8 cellular contexts compared by ENCODE assay signal in genomic region chr12:54125950-54126695, GRCh38.
DNase-seq lines count a peak whose midpoint lies in the region; ATAC-seq and TF ChIP-seq lines count a peak whose summit lies in the region.

No MANE protein-coding gene starts in this region.

- intact Hi-C loops in Calu3 (cut with micrococcal nuclease; ENCODE audit: unreplicated experiment), result no loop called here
- intact Hi-C loops in prostate gland (cut with DNase I), result no loop called here

- CTCF ChIA-PET in Calu3 (lab: Charles Lee), result interaction anchor here (0.7 to 1.4 kb wide), 4 partner anchors 9 to 99 kb away, joined by 3 to 10 read pairs (median 6); no protein-coding TSS in a partner anchor
- CTCF ChIA-PET in GM10248 (lab: Yijun Ruan, JAX), result no interaction called here

- H3K36me3 ChIP-seq in cardiac muscle cell (no peaks in the 10 kb centered on the region), prostate gland (no peaks in the 10 kb centered on the region)

- POLR2A ChIA-PET in GM10248 (lab: Yijun Ruan, JAX), result no interaction called here

- TF ChIP-seq CTCF in Calu3 (IDR thresholded peaks at IDR 0.05; ENCODE audit: unreplicated experiment) (no peak), cardiac muscle cell (IDR thresholded peaks at IDR 0.05; ENCODE audit: low read depth, low read length) (no peak), prostate gland (IDR thresholded peaks at IDR 0.05) (no peak), GM10248 (IDR thresholded peaks at IDR 0.05; ENCODE audit: control extremely low read depth, extremely low read depth, low read depth, missing control alignments) (no peak)

- H3K4me3 Mint-ChIP-seq in Calu3 (ENCODE audit: low read depth, unreplicated experiment) (peak overlapping the region; percentile 70), T-helper 17 cell (peak overlapping the region; percentile 76)

- H3K9me3 ChIP-seq in T-helper 17 cell (ENCODE audit: control insufficient read depth, low read length, poor library complexity, severe bottlenecking), result no peaks in the 10 kb centered on the region
- no peaks in the 10 kb centered on the region for H3K9me3 ChIP-seq in cardiac muscle cell (ENCODE audit: low read depth)
- H3K9me3 ChIP-seq in prostate gland, result no peaks in the 10 kb centered on the region

- peak; percentile 60 for DNase-seq in Calu3
- no peak for DNase-seq in T-helper 17 cell
- no peak for DNase-seq in cardiac muscle cell (ENCODE audit: low read depth in 1 of 2, low spot score in 1 of 2)
- no peak for DNase-seq in prostate gland (ENCODE audit: low spot score)
- DNase-seq in NCI-H774 (lab: John Stamatoyannopoulos, UW), result no peak
- DNase-seq in GM10248 (ENCODE audit: extremely low spot score), result no peak
- no peak for DNase-seq in germinal center (ENCODE audit: low spot score)
- DNase-seq in NCI-H128 (lab: John Stamatoyannopoulos, UW; ENCODE audit: unreplicated experiment), result no peak

- WGBS in prostate gland, result 3% methylated on average over 43 of the region's 50 CpGs

- ATAC-seq in T-helper 17 cell, result peak; percentile 10

- BruUV-seq in Calu3 (replicated peaks; lab: Mats Ljungman, UMichigan), result no TSS peak

- H3K4me1 ChIP-seq in cardiac muscle cell (ENCODE audit: low read depth) (peaks cover 5% of the 10 kb centered on the region), prostate gland (replicated peaks) (peaks cover 5% of the 10 kb centered on the region)

- no peak overlapping the region for H3K27ac ChIP-seq in cardiac muscle cell
- no peak overlapping the region for H3K27ac ChIP-seq in prostate gland

- H3K4me1 Mint-ChIP-seq in Calu3 (ENCODE audit: low read depth, unreplicated experiment), result no peaks in the 10 kb centered on the region
- peaks cover 23% of the 10 kb centered on the region for H3K4me1 Mint-ChIP-seq in T-helper 17 cell

- H3K27me3 ChIP-seq in cardiac muscle cell (peaks cover 100% of the 10 kb centered on the region), prostate gland (replicated peaks; ENCODE audit: insufficient read depth) (peaks cover 13% of the 10 kb centered on the region)

- H3K36me3 Mint-ChIP-seq in Calu3 (ENCODE audit: insufficient read depth, unreplicated experiment) (peaks cover 20% of the 10 kb centered on the region), T-helper 17 cell (ENCODE audit: low read depth) (peaks cover 14% of the 10 kb centered on the region)

- TF ChIP-seq POLR2A in prostate gland (IDR thresholded peaks at IDR 0.05), result no peak

- peak overlapping the region; percentile 22 for H3K27ac Mint-ChIP-seq in Calu3 (ENCODE audit: unreplicated experiment)
- H3K27ac Mint-ChIP-seq in T-helper 17 cell, result no peak overlapping the region

- peak overlapping the region; percentile 31 for H3K4me3 ChIP-seq in cardiac muscle cell
- peak overlapping the region; percentile 20 to 26 for H3K4me3 ChIP-seq in prostate gland

- peaks cover 58% of the 10 kb centered on the region for H3K27me3 Mint-ChIP-seq in Calu3 (ENCODE audit: unreplicated experiment)
- H3K27me3 Mint-ChIP-seq in T-helper 17 cell, result peaks cover 82% of the 10 kb centered on the region

- no peaks in the 10 kb centered on the region for H3K9me3 Mint-ChIP-seq in Calu3 (ENCODE audit: low read depth, unreplicated experiment)
